ENCODE assay signal across 19 cellular contexts in genomic region chr2:240970816-240971215, GRCh38. TPM values are rescaled to one million over a fixed set of nuclear protein-coding genes. Genes with fewer than 3 reads are reported as not detected.
A peak's percentile ranks its signal among the peaks of the same experiment; 100 is the strongest.
DNase-seq lines count a peak whose midpoint lies in the region; ATAC-seq, FAIRE-seq and TF ChIP-seq lines count a peak whose summit lies in the region.
"Had no signal": no experiment of that assay in that cellular context is flagged by ENCODE, and none has a peak within 500 bp of the region (broad histone marks: within the 10 kb centered on the region; RNA-seq: fewer than 3 reads in every experiment).

No MANE protein-coding gene starts in this region.

- peak; percentile 36 for DNase-seq in Right ventricle myocardium superior
- no peak for DNase-seq in right atrium auricular region (ENCODE audit: low spot score)
- DNase-seq in kidney, result peak; percentile 66
- DNase-seq in mucosa of descending colon, result peak in 2 of 3 donors; percentile 3 to 39
- DNase-seq in psoas muscle, result peak; percentile 4 to 40
- DNase-seq in OCI-M1 (lab: John Stamatoyannopoulos, UW), result no peak
- DNase-seq in endothelial cell (ENCODE audit: low spot score), result no peak
- no peak for DNase-seq in activated CD4-positive, CD25-positive, alpha-beta regulatory T cell treated with anti-CD3 and anti-CD28 coated beads, Interleukin-2, amount 50 U/mL, for 72 hours
- DNase-seq: 8988T; CD4-positive, alpha-beta memory T cell; DMS153; DMS79; GDM1; H9 had no signal

- H3K4me3 Mint-ChIP-seq in endothelial cell (ENCODE audit: unreplicated experiment), result no peak overlapping the region
- H3K4me3 Mint-ChIP-seq: CD14-positive monocyte; CD4-positive, alpha-beta memory T cell; H9 had no signal

- no peak overlapping the region for H3K9ac ChIP-seq in kidney (ENCODE audit: low read length in 2 of 2)
- H3K9ac ChIP-seq: BLaER1 had no signal

- peaks cover 3% of the 10 kb centered on the region for H3K27me3 Mint-ChIP-seq in endothelial cell (ENCODE audit: unreplicated experiment)

- intact Hi-C loops in Right ventricle myocardium superior (cut with DNase I) (no loop called here), kidney (cut with DNase I) (no loop called here), mucosa of descending colon (cut with DNase I, micrococcal nuclease) (no loop called here), psoas muscle (cut with DNase I) (no loop called here)

- no peaks in the 10 kb centered on the region for H3K4me1 ChIP-seq in right atrium auricular region
- no peaks in the 10 kb centered on the region for H3K4me1 ChIP-seq in kidney (ENCODE audit: control insufficient read depth in 1 of 2, insufficient read depth in 1 of 2, low read depth in 1 of 2, low read length in 2 of 2)
- H3K4me1 ChIP-seq in mucosa of descending colon (ENCODE audit: low read depth), result no peaks in the 10 kb centered on the region
- H3K4me1 ChIP-seq in psoas muscle, result peaks cover 6% of the 10 kb centered on the region

- H3K9me3 Mint-ChIP-seq in endothelial cell (ENCODE audit: unreplicated experiment), result no peaks in the 10 kb centered on the region
- H3K9me3 Mint-ChIP-seq: H9 had no signal

- no peak overlapping the region for H3K27ac Mint-ChIP-seq in endothelial cell (ENCODE audit: unreplicated experiment)

- H3K27me3 ChIP-seq in right atrium auricular region (no peaks in the 10 kb centered on the region), psoas muscle (ENCODE audit: insufficient read depth in 3 of 3, low read length in 2 of 3) (peaks cover 0 to 17% (median 4%) of the 10 kb centered on the region in 3 donors)
- H3K27me3 ChIP-seq: BLaER1 had no signal

- H3K36me3 ChIP-seq in right atrium auricular region, result no peaks in the 10 kb centered on the region
- H3K36me3 ChIP-seq in kidney (ENCODE audit: control insufficient read depth in 1 of 2, insufficient read depth in 2 of 2, low read length in 2 of 2), result no peaks in the 10 kb centered on the region
- no peaks in the 10 kb centered on the region for H3K36me3 ChIP-seq in mucosa of descending colon (ENCODE audit: low read depth)
- H3K36me3 ChIP-seq in psoas muscle (ENCODE audit: insufficient read depth in 1 of 2, low read depth in 1 of 2), result no peaks in the 10 kb centered on the region
- H3K36me3 ChIP-seq: BLaER1 had no signal

- no peak for FAIRE-seq in kidney (lab: Jason Lieb, UNC)
- FAIRE-seq: GM12892, GM18507, H1 had no signal

- ATAC-seq in Right ventricle myocardium superior (ENCODE audit: poor library complexity), result no peak
- no peak for ATAC-seq in mucosa of descending colon
- no peak for ATAC-seq in psoas muscle

- WGBS in psoas muscle, 3 donors, result 89 to 94% (median 89%) methylated on average over 15 of the region's 15 CpGs

- H3K4me3 ChIP-seq in right atrium auricular region (no peak overlapping the region), kidney (ENCODE audit: low read length in 2 of 2) (no peak overlapping the region), mucosa of descending colon (no peak overlapping the region), psoas muscle (no peak overlapping the region)
- H3K4me3 ChIP-seq: BLaER1 had no signal

- no peak for TF ChIP-seq CTCF in right atrium auricular region (IDR thresholded peaks at IDR 0.05)
- no peak for TF ChIP-seq CTCF in kidney (IDR thresholded peaks at IDR 0.05; ENCODE audit: borderline replicate concordance, extremely low read depth, insufficient read depth)
- TF ChIP-seq CTCF in mucosa of descending colon (IDR thresholded peaks at IDR 0.05), result no peak
- no peak for TF ChIP-seq CTCF in psoas muscle (IDR thresholded peaks at IDR 0.05)
- no peak for TF ChIP-seq CTCF in endothelial cell (IDR thresholded peaks at IDR 0.05; ENCODE audit: unreplicated experiment)

- H3K4me1 Mint-ChIP-seq in endothelial cell (ENCODE audit: unreplicated experiment), result no peaks in the 10 kb centered on the region
- H3K4me1 Mint-ChIP-seq: H9 had no signal

- H3K27ac ChIP-seq in right atrium auricular region, result no peak overlapping the region
- no peak overlapping the region for H3K27ac ChIP-seq in kidney (ENCODE audit: low read depth in 2 of 2, low read length in 2 of 2)
- no peak overlapping the region for H3K27ac ChIP-seq in psoas muscle
- H3K27ac ChIP-seq: BLaER1 had no signal

- H3K36me3 Mint-ChIP-seq in endothelial cell (ENCODE audit: low read depth, unreplicated experiment), result no peaks in the 10 kb centered on the region
- H3K36me3 Mint-ChIP-seq: CD14-positive monocyte; CD4-positive, alpha-beta memory T cell had no signal

- H3K9me3 ChIP-seq in right atrium auricular region, result no peaks in the 10 kb centered on the region
- no peaks in the 10 kb centered on the region for H3K9me3 ChIP-seq in kidney (ENCODE audit: control insufficient read depth in 1 of 2, low read length in 2 of 2)
- H3K9me3 ChIP-seq in mucosa of descending colon, result no peaks in the 10 kb centered on the region
- no peaks in the 10 kb centered on the region for H3K9me3 ChIP-seq in psoas muscle

RNA-seq across cellular contexts. Expression of gene SNED1, which starts 27.6 kb away (rescaled TPM):
- 8.0 TPM for total RNA-seq in Right ventricle myocardium superior
- total RNA-seq in right atrium auricular region, result 10 to 100 TPM in 1 of 2 donors, 1 to 10 TPM in 1; 9.9 to 16.4 TPM
- total RNA-seq in kidney, result 42.1 TPM
- polyA plus RNA-seq in kidney (ENCODE audit: insufficient read depth, low read depth, low replicate concordance), result 3.0 TPM
- total RNA-seq in mucosa of descending colon, result 10 to 100 TPM in 2 of 3 donors, 1 to 10 TPM in 1; 7.0 to 16.3 (median 14.1) TPM
- 10 to 100 TPM in 2 of 4 donors, 1 to 10 TPM in 2; 8.6 to 36.9 (median 11.1) TPM for total RNA-seq in psoas muscle
- polyA plus RNA-seq in psoas muscle, result 1 to 10 TPM; 7.8 to 9.2 (median 9.2) TPM
- total RNA-seq in endothelial cell (ENCODE audit: unreplicated experiment), result 2.3 TPM

Comparison
In these comparisons a context has a peak if more than half of its experiments do, and no peak if none do; other contexts are left out.
1. DNase-seq: peak in Right ventricle myocardium superior (single experiment), kidney (single experiment), mucosa of descending colon (2 of 3) and psoas muscle (2 of 2); none in right atrium auricular region (single experiment), OCI-M1 (single experiment), endothelial cell (single experiment) and activated CD4-positive, CD25-positive, alpha-beta regulatory T cell treated with anti-CD3 and anti-CD28 coated beads, Interleukin-2, amount 50 U/mL, for 72 hours (single experiment).